In genomic region chr20:64191002-64191401, GRCh38 we compare ENCODE assay signal across 31 cellular contexts. TPM values are rescaled to one million over a fixed set of nuclear protein-coding genes. Genes with fewer than 3 reads are reported as not detected.
"Had no signal": no experiment of that assay in that cellular context is flagged by ENCODE, and none has a peak within 500 bp of the region (broad histone marks: within the 10 kb centered on the region; RNA-seq: fewer than 3 reads in every experiment).

No MANE protein-coding gene starts in this region.

- H3K9me3 Mint-ChIP-seq: activated CD4-positive, alpha-beta T cell treated with anti-CD3 and anti-CD28 coated beads, Interleukin-2, amount 10 ng/mL, durations not matched to agents 7 days and 5 days; activated naive CD8-positive, alpha-beta T cell treated with anti-CD3 and anti-CD28 coated beads, Interleukin-2, amount 50 U/mL, for 24 hours; activated T-cell treated with anti-CD3 and anti-CD28 coated beads, Interleukin-2, amount 50 U/mL, for 4 hours; activated T-helper 1 cell treated with anti-CD3 and anti-CD28 coated beads, Interleukin-12 subunit alpha, Interleukin-12 subunit beta, Interleukin-2, Interleukin-4 antibody, amounts not matched to agents 30 ng/mL and 10 ng/mL and 1 ng/mL, durations not matched to agents 14 hours and 24 hours and 36 hours; central memory CD8-positive, alpha-beta T cell had no signal

- H3K4me3 ChIP-seq: SJCRH30, SK-N-MC had no signal

- H3K36me3 Mint-ChIP-seq: activated naive CD4-positive, alpha-beta T cell treated with anti-CD3 and anti-CD28 coated beads, Interleukin-2, amount 10 ng/mL, durations not matched to agents 7 days and 5 days; activated naive CD8-positive, alpha-beta T cell had no signal

- ATAC-seq: activated CD4-positive, alpha-beta T cell treated with anti-CD3 and anti-CD28 coated beads for 36 hours; activated CD4-positive, CD25-positive, alpha-beta regulatory T cell treated with anti-CD3 and anti-CD28 coated beads, Interleukin-2, amount 50 U/mL, for 24 hours; activated CD8-positive, alpha-beta T cell treated with anti-CD3 and anti-CD28 coated beads, Interleukin-2, amount 10 ng/mL, durations not matched to agents 7 days and 5 days; activated naive CD8-positive, alpha-beta T cell treated with anti-CD3 and anti-CD28 coated beads, Interleukin-2, amount 50 U/mL, for 24 hours; activated T-cell treated with anti-CD3 and anti-CD28 coated beads, Interleukin-2, amount 50 U/mL, for 4 hours; Panc1; WTC11 had no signal

- H3K27me3 ChIP-seq: brain microvascular endothelial cell, SJCRH30 had no signal

- H3K4me3 Mint-ChIP-seq: activated CD4-positive, alpha-beta T cell treated with anti-CD3 and anti-CD28 coated beads for 36 hours; activated CD4-positive, alpha-beta T cell treated with anti-CD3 and anti-CD28 coated beads, Interleukin-2, amount 10 ng/mL, durations not matched to agents 7 days and 5 days; activated CD8-positive, alpha-beta T cell treated with anti-CD3 and anti-CD28 coated beads, Interleukin-2, amount 10 ng/mL, durations not matched to agents 7 days and 5 days; activated naive CD4-positive, alpha-beta T cell treated with anti-CD3 and anti-CD28 coated beads, Interleukin-2, amount 10 ng/mL, durations not matched to agents 7 days and 5 days; activated naive CD8-positive, alpha-beta T cell; activated naive CD8-positive, alpha-beta T cell treated with anti-CD3 and anti-CD28 coated beads, Interleukin-2, amount 50 U/mL, for 24 hours; activated T-cell treated with anti-CD3 and anti-CD28 coated beads, Interleukin-2, amount 50 U/mL, for 4 hours; activated T-helper 1 cell treated with anti-CD3 and anti-CD28 coated beads, Interleukin-12 subunit alpha, Interleukin-12 subunit beta, Interleukin-2, Interleukin-4 antibody, amounts not matched to agents 30 ng/mL and 10 ng/mL and 1 ng/mL, durations not matched to agents 14 hours and 24 hours and 36 hours; central memory CD8-positive, alpha-beta T cell; WTC11 had no signal

- H3K4me1 Mint-ChIP-seq: activated CD4-positive, alpha-beta T cell treated with anti-CD3 and anti-CD28 coated beads for 36 hours; activated naive CD4-positive, alpha-beta T cell treated with anti-CD3 and anti-CD28 coated beads, Interleukin-2, amount 10 ng/mL, durations not matched to agents 7 days and 5 days; activated naive CD8-positive, alpha-beta T cell treated with anti-CD3 and anti-CD28 coated beads, Interleukin-2, amount 50 U/mL, for 24 hours had no signal

- DNase-seq: activated CD4-positive, alpha-beta T cell treated with anti-CD3 and anti-CD28 coated beads for 36 hours; activated CD4-positive, alpha-beta T cell treated with anti-CD3 and anti-CD28 coated beads, Interleukin-2, amount 10 ng/mL, durations not matched to agents 7 days and 5 days; activated CD4-positive, alpha-beta T cell treated with anti-CD3 and anti-CD28 coated beads, Interleukin-2, amount 50 U/mL, for 48 hours; activated CD8-positive, alpha-beta T cell treated with anti-CD3 and anti-CD28 coated beads, Interleukin-2, amount 10 ng/mL, durations not matched to agents 7 days and 5 days; activated naive CD4-positive, alpha-beta T cell treated with anti-CD3 and anti-CD28 coated beads, Interleukin-2, amount 10 ng/mL, durations not matched to agents 7 days and 5 days; activated naive CD8-positive, alpha-beta T cell treated with anti-CD3 and anti-CD28 coated beads, Interleukin-2, amount 50 U/mL, for 24 hours; activated T-cell treated with anti-CD3 and anti-CD28 coated beads, Interleukin-2, amount 50 U/mL, for 4 hours; anterior cingulate cortex; brain microvascular endothelial cell; NCI-H1105; NCI-H1417 treated with DMSO at 0.1 percent for 48 hours; NCI-H1694; NCI-H1930; NCI-H345; NCI-H526 treated with DMSO at 0.1 percent for 48 hours; NCI-H774; SHP77; SJCRH30; T1000 had no signal

- H3K4me1 ChIP-seq: SJCRH30 had no signal

- H3K27ac Mint-ChIP-seq: activated CD4-positive, alpha-beta T cell treated with anti-CD3 and anti-CD28 coated beads for 36 hours; activated CD4-positive, alpha-beta T cell treated with anti-CD3 and anti-CD28 coated beads, Interleukin-2, amount 10 ng/mL, durations not matched to agents 7 days and 5 days; activated CD8-positive, alpha-beta T cell treated with anti-CD3 and anti-CD28 coated beads, Interleukin-2, amount 10 ng/mL, durations not matched to agents 7 days and 5 days; activated naive CD4-positive, alpha-beta T cell treated with anti-CD3 and anti-CD28 coated beads, Interleukin-2, amount 10 ng/mL, durations not matched to agents 7 days and 5 days; activated naive CD8-positive, alpha-beta T cell; activated naive CD8-positive, alpha-beta T cell treated with anti-CD3 and anti-CD28 coated beads, Interleukin-2, amount 50 U/mL, for 24 hours; activated T-helper 1 cell treated with anti-CD3 and anti-CD28 coated beads, Interleukin-12 subunit alpha, Interleukin-12 subunit beta, Interleukin-2, Interleukin-4 antibody, amounts not matched to agents 30 ng/mL and 10 ng/mL and 1 ng/mL, durations not matched to agents 14 hours and 24 hours and 36 hours; WTC11 had no signal

- H3K9me3 ChIP-seq: SJCRH30 had no signal

- H3K36me3 ChIP-seq: brain microvascular endothelial cell, SJCRH30 had no signal

- H3K27ac ChIP-seq: brain microvascular endothelial cell, SJCRH30, SK-N-MC had no signal

RNA-seq across cellular contexts. Expression of gene MYT1, which starts 26.8 kb away (rescaled TPM):
- total RNA-seq: activated CD4-positive, alpha-beta T cell treated with anti-CD3 and anti-CD28 coated beads, Interleukin-2, amount 10 ng/mL, durations not matched to agents 7 days and 5 days; activated CD8-positive, alpha-beta T cell treated with anti-CD3 and anti-CD28 coated beads, Interleukin-2, amount 10 ng/mL, durations not matched to agents 7 days and 5 days; activated T-cell treated with anti-CD3 and anti-CD28 coated beads, Interleukin-2, amount 50 U/mL, for 4 hours; activated T-helper 1 cell treated with anti-CD3 and anti-CD28 coated beads, Interleukin-12 subunit alpha, Interleukin-12 subunit beta, Interleukin-2, Interleukin-4 antibody, amounts not matched to agents 30 ng/mL and 10 ng/mL and 1 ng/mL, durations not matched to agents 14 hours and 24 hours and 36 hours; MCF 10A; NCI-H460; RPMI7951; SJCRH30; T-helper 1 cell treated with Interleukin-12 subunit alpha and Interleukin-12 subunit beta and Interleukin-4 antibody, amounts not matched to agents 30 ng/mL and 1 ng/mL, for 36 hours; T-helper 2 cell treated with Interferon-gamma antibody and Interleukin-4, amounts not matched to agents 100 ng/mL and 5 ng/mL, for 36 hours had no signal
